In the genomic region with DNA sequence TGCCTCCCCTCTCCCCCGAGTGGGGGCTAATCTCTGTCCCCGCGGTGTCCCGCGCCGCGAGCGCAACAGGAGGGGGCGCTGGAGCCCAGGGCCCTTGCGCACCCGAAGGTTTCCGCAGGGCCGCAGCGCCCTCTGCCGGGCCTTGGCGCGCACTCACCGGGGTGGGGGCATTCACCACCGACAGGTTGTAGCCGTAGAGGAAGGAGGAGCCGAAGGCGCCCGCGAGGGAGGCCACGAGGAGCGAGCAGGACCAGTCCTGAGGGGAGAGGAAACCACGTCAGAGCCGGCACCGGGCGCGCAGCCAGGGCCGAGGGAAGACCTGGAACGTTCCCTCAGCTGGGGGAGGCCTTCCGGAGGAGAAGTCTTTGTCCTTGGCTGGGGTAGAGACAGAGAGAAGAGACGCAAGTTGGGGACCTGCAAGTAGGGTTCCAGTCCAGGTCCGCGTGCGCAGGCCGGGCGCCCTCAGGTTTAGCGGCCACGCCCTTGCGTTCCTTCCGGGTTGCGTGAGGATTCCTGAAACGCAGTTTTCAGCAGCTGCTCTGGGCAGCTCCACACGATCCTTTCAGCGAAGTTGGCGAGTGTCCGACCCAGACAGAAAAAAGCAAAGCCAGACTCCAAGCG, we compare ENCODE assay signal across 8 cellular contexts. TPM values are rescaled to one million over a fixed set of nuclear protein-coding genes. Genes with fewer than 3 reads are reported as not detected.
A peak's percentile ranks its signal among the peaks of the same experiment; 100 is the strongest.
DNase-seq lines count a peak whose midpoint lies in the region; ATAC-seq and TF ChIP-seq lines count a peak whose summit lies in the region.

No MANE protein-coding gene starts in this region.

- peak overlapping the region; percentile 84 for H3K27ac Mint-ChIP-seq in activated naive CD4-positive, alpha-beta T cell treated with anti-CD3 and anti-CD28 coated beads for 36 hours

- TF ChIP-seq CTCF in KMS-11 (conservative IDR thresholded peaks at IDR 0.05; ENCODE audit: low read depth, low read length) (peak; percentile 75; the same call in 1 of the 2 replicates), gastroesophageal sphincter (IDR thresholded peaks at IDR 0.05) (peak in 3 of 4 experiments; percentile 99), neutrophil (IDR thresholded peaks at IDR 0.05) (peak; percentile 99)

- H4K20me1 ChIP-seq in KMS-11 (ENCODE audit: insufficient read depth): no peaks in the 10 kb centered on the region

- H3K27me3 ChIP-seq in KMS-11 (ENCODE audit: insufficient read depth, low read depth) (no peaks in the 10 kb centered on the region), gastroesophageal sphincter (no peaks in the 10 kb centered on the region), neutrophil (no peaks in the 10 kb centered on the region), subcutaneous abdominal adipose tissue (ENCODE audit: control insufficient read depth in 5 of 5, insufficient read depth in 4 of 5, low read length in 5 of 5) (peaks cover 0 to 3% (median 0%) of the 10 kb centered on the region in 5 donors)

- intact Hi-C loops in activated naive CD4-positive, alpha-beta T cell treated with anti-CD3 and anti-CD28 coated beads for 36 hours (cut with micrococcal nuclease): loop anchor here (1.0 to 10.0 kb wide), 10 partner anchors 54 to 524 kb away; a partner anchor contains a TSS

- peak overlapping the region; percentile 85 for H3K4me3 Mint-ChIP-seq in activated naive CD4-positive, alpha-beta T cell treated with anti-CD3 and anti-CD28 coated beads for 36 hours

- no peaks in the 10 kb centered on the region for H3K36me3 Mint-ChIP-seq in activated naive CD4-positive, alpha-beta T cell treated with anti-CD3 and anti-CD28 coated beads for 36 hours (ENCODE audit: low read depth)

- 0 to 3% methylated on average over 2 to 6 of the region's 51 CpGs for WGBS in gastroesophageal sphincter (ENCODE audit: low coverage in 1 of 2), 2 donors

- no peaks in the 10 kb centered on the region for H3K4me1 ChIP-seq in KMS-11 (ENCODE audit: low read depth, poor library complexity, severe bottlenecking)
- peaks cover 0 to 39% (median 25%) of the 10 kb centered on the region in 3 donors for H3K4me1 ChIP-seq in gastroesophageal sphincter
- H3K4me1 ChIP-seq in neutrophil (ENCODE audit: control insufficient read depth in 1 of 2, insufficient read depth in 1 of 2, low read depth in 1 of 2, low read length in 1 of 2): peaks cover 36 to 38% of the 10 kb centered on the region in 2 experiments
- H3K4me1 ChIP-seq in subcutaneous abdominal adipose tissue (ENCODE audit: control insufficient read depth in 5 of 5, insufficient read depth in 5 of 5, low read length in 5 of 5): peaks cover 2 to 59% (median 40%) of the 10 kb centered on the region in 5 donors

- H3K36me3 ChIP-seq in KMS-11 (ENCODE audit: insufficient read depth) (no peaks in the 10 kb centered on the region), gastroesophageal sphincter (no peaks in the 10 kb centered on the region), neutrophil (no peaks in the 10 kb centered on the region), subcutaneous abdominal adipose tissue (ENCODE audit: control insufficient read depth in 5 of 5, insufficient read depth in 5 of 5, low read length in 5 of 5) (no peaks in the 10 kb centered on the region)

- no peaks in the 10 kb centered on the region for H3K9me3 Mint-ChIP-seq in activated naive CD4-positive, alpha-beta T cell treated with anti-CD3 and anti-CD28 coated beads for 36 hours

- peak; percentile 76 for DNase-seq in DMS79 (lab: John Stamatoyannopoulos, UW)
- peak; percentile 15 for DNase-seq in SHP77 treated with DMSO at 0.1 percent for 48 hours (lab: John Stamatoyannopoulos, UW)
- peak; percentile 96 for DNase-seq in activated naive CD4-positive, alpha-beta T cell treated with anti-CD3 and anti-CD28 coated beads for 36 hours

- no peaks in the 10 kb centered on the region for H3K9me3 ChIP-seq in gastroesophageal sphincter
- no peaks in the 10 kb centered on the region for H3K9me3 ChIP-seq in neutrophil
- H3K9me3 ChIP-seq in subcutaneous abdominal adipose tissue (ENCODE audit: control insufficient read depth in 5 of 5, low read length in 5 of 5): no peaks in the 10 kb centered on the region

- H3K4me3 ChIP-seq in KMS-11 (IDR thresholded peaks at IDR 0.05; ENCODE audit: insufficient read depth, low read depth, low read length) (no peak overlapping the region), gastroesophageal sphincter (peak overlapping the region; percentile 7 to 52), neutrophil (ENCODE audit: low read depth in 1 of 2, low read length in 1 of 2) (peak overlapping the region; percentile 70 to 74), subcutaneous abdominal adipose tissue (ENCODE audit: low read depth in 1 of 5, low read length in 5 of 5) (peak overlapping the region; percentile 49 to 74 (median 69))

- H2AFZ ChIP-seq in KMS-11 (ENCODE audit: low read depth): peak overlapping the region; percentile 44; the same call in 1 of the 2 replicates

- CTCF ChIA-PET in activated naive CD4-positive, alpha-beta T cell treated with anti-CD3 and anti-CD28 coated beads for 36 hours (lab: Charles Lee): interaction anchor here (0.6 to 3.1 kb wide), 18 partner anchors 9 to 558 kb away, joined by 3 to 14 read pairs (median 4); a partner anchor contains a TSS

- ATAC-seq in GM21576 (IDR thresholded peaks at IDR 0.05; ENCODE audit: unreplicated experiment) (peak; percentile 93), gastroesophageal sphincter (peak; percentile 97)

- TF ChIP-seq EP300 in gastroesophageal sphincter (IDR thresholded peaks at IDR 0.05): no peak

- H3K27ac ChIP-seq in KMS-11: peak overlapping the region; percentile 45; the same call in 1 of the 2 replicates
- H3K27ac ChIP-seq in gastroesophageal sphincter: peak overlapping the region; percentile 44 to 95 (median 88)
- peak overlapping the region; percentile 90 for H3K27ac ChIP-seq in neutrophil
- peak overlapping the region; percentile 84 for H3K27ac ChIP-seq in subcutaneous abdominal adipose tissue (ENCODE audit: low read depth, low read length)

- H3K4me2 ChIP-seq in KMS-11: peak overlapping the region; percentile 25; the same call in 1 of the 2 replicates

- H3K79me2 ChIP-seq in KMS-11 (ENCODE audit: insufficient read depth, low read depth): no peaks in the 10 kb centered on the region

- peaks cover 5% of the 10 kb centered on the region for H3K4me1 Mint-ChIP-seq in activated naive CD4-positive, alpha-beta T cell treated with anti-CD3 and anti-CD28 coated beads for 36 hours (ENCODE audit: low read depth)

- peak in 1 of 2 donors; percentile 52 for TF ChIP-seq POLR2A in gastroesophageal sphincter (IDR thresholded peaks at IDR 0.05)

- no peaks in the 10 kb centered on the region for H3K27me3 Mint-ChIP-seq in activated naive CD4-positive, alpha-beta T cell treated with anti-CD3 and anti-CD28 coated beads for 36 hours (ENCODE audit: low read depth)

- H3K9ac ChIP-seq in KMS-11 (peak overlapping the region; percentile 67; the same call in 1 of the 2 replicates), subcutaneous abdominal adipose tissue (ENCODE audit: low read length in 5 of 5) (peak overlapping the region; percentile 43 to 75 (median 63))

RNA-seq across cellular contexts. Expression of a gene that starts 2.4 kb away (rescaled TPM):
- under 1 TPM; 0.43 to 0.86 TPM for total RNA-seq in activated naive CD4-positive, alpha-beta T cell treated with anti-CD3 and anti-CD28 coated beads for 36 hours
- 1 to 10 TPM; 3.1 to 6.5 (median 4.3) TPM for total RNA-seq in gastroesophageal sphincter

Comparison
In these comparisons a context has a peak if more than half of its experiments do, and no peak if none do; other contexts are left out.
1. DNase-seq: peak in every context shown above with its lines; median percentile 96 in activated naive CD4-positive, alpha-beta T cell treated with anti-CD3 and anti-CD28 coated beads for 36 hours; 76 in DMS79; 15 in SHP77 treated with DMSO at 0.1 percent for 48 hours.